12 cellular contexts compared by ENCODE assay signal in genomic region chr2:40348038-40348437, GRCh38.
"Had no signal": no experiment of that assay in that cellular context is flagged by ENCODE, and none has a peak within 500 bp of the region (broad histone marks: within the 10 kb centered on the region; RNA-seq: fewer than 3 reads in every experiment).

No MANE protein-coding gene starts in this region.

- ATAC-seq: activated CD8-positive, alpha-beta T cell treated with anti-CD3 and anti-CD28 coated beads for 36 hours; activated T-cell treated with anti-CD3 and anti-CD28 coated beads, Interleukin-2, amount 50 U/mL, for 72 hours; effector memory CD8-positive, alpha-beta T cell had no signal

- H3K27ac ChIP-seq: ovary had no signal

- H3K4me3 ChIP-seq: ovary, tibial artery had no signal

- H3K27me3 ChIP-seq: ovary, tibial artery had no signal

- H3K36me3 ChIP-seq: ovary, tibial artery had no signal

- H3K9me3 ChIP-seq: ovary, tibial artery had no signal

- DNase-seq: activated CD4-positive, alpha-beta T cell treated with anti-CD3 and anti-CD28 coated beads for 4 hours; activated CD8-positive, alpha-beta memory T cell treated with anti-CD3 and anti-CD28 coated beads, Interleukin-2, amount 50 U/mL, for 4 hours; activated CD8-positive, alpha-beta T cell treated with anti-CD3 and anti-CD28 coated beads for 36 hours; activated gamma-delta T cell treated with Interleukin-2 at 50 U/mL for 16 hours; activated naive CD8-positive, alpha-beta T cell treated with anti-CD3 and anti-CD28 coated beads for 36 hours; activated T-cell treated with anti-CD3 and anti-CD28 coated beads, Interleukin-2, amount 50 U/mL, for 72 hours; aorta; caudate nucleus; effector memory CD8-positive, alpha-beta T cell; hypothalamus; ovary; tibial artery had no signal
